3 cellular contexts compared by ENCODE assay signal in genomic region chr15:40269604-40270003, GRCh38.
TF ChIP-seq lines count a peak whose summit lies in the region.

No MANE protein-coding gene starts in this region.

TF ChIP-seq in HEK293, 187 proteins besides CTCF, POLR2A, EP300 and RAD21:
- TF ChIP-seq ZNF600 (tag by site-specific recombination; IDR thresholded peaks at IDR 0.05) (peak; percentile 74), OSR2 (tag by site-specific recombination; IDR thresholded peaks at IDR 0.05) (peak; percentile 12; the same call in 1 of the 2 replicates), ZNF416 (tag by site-specific recombination; IDR thresholded peaks at IDR 0.05) (no peak)
- TF ChIP-seq, protein P1, sequence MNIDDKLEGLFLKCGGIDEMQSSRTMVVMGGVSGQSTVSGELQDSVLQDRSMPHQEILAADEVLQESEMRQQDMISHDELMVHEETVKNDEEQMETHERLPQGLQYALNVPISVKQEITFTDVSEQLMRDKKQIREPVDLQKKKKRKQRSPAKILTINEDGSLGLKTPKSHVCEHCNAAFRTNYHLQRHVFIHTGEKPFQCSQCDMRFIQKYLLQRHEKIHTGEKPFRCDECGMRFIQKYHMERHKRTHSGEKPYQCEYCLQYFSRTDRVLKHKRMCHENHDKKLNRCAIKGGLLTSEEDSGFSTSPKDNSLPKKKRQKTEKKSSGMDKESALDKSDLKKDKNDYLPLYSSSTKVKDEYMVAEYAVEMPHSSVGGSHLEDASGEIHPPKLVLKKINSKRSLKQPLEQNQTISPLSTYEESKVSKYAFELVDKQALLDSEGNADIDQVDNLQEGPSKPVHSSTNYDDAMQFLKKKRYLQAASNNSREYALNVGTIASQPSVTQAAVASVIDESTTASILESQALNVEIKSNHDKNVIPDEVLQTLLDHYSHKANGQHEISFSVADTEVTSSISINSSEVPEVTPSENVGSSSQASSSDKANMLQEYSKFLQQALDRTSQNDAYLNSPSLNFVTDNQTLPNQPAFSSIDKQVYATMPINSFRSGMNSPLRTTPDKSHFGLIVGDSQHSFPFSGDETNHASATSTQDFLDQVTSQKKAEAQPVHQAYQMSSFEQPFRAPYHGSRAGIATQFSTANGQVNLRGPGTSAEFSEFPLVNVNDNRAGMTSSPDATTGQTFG (tag by site-specific recombination; IDR thresholded peaks at IDR 0.05; ENCODE audit: borderline replicate concordance): no peak
- TF ChIP-seq, protein P2, sequence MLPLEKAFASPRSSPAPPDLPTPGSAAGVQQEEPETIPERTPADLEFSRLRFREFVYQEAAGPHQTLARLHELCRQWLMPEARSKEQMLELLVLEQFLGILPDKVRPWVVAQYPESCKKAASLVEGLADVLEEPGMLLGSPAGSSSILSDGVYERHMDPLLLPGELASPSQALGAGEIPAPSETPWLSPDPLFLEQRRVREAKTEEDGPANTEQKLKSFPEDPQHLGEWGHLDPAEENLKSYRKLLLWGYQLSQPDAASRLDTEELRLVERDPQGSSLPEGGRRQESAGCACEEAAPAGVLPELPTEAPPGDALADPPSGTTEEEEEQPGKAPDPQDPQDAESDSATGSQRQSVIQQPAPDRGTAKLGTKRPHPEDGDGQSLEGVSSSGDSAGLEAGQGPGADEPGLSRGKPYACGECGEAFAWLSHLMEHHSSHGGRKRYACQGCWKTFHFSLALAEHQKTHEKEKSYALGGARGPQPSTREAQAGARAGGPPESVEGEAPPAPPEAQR (tag by site-specific recombination; IDR thresholded peaks at IDR 0.05): no peak

TF ChIP-seq in WTC11, 78 proteins besides CTCF, POLR2A, EP300 and RAD21:
- no peak for TF ChIP-seq SP1 (CRISPR knock-in tag; conservative IDR thresholded peaks at IDR 0.05)
- TF ChIP-seq GABPB1 (CRISPR knock-in tag; IDR thresholded peaks at IDR 0.05): no peak
- no peak for TF ChIP-seq ZNF671 (CRISPR knock-in tag; IDR thresholded peaks at IDR 0.05)
- TF ChIP-seq, protein P3, sequence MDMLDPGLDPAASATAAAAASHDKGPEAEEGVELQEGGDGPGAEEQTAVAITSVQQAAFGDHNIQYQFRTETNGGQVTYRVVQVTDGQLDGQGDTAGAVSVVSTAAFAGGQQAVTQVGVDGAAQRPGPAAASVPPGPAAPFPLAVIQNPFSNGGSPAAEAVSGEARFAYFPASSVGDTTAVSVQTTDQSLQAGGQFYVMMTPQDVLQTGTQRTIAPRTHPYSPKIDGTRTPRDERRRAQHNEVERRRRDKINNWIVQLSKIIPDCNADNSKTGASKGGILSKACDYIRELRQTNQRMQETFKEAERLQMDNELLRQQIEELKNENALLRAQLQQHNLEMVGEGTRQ (CRISPR knock-in tag; IDR thresholded peaks at IDR 0.05): no peak
- no peak for TF ChIP-seq ZNF512 (CRISPR knock-in tag; IDR thresholded peaks at IDR 0.05; ENCODE audit: borderline replicate concordance)
- no peak for TF ChIP-seq ZNF138 (CRISPR knock-in tag; conservative IDR thresholded peaks at IDR 0.05)
- no peak for TF ChIP-seq MXD4 (CRISPR knock-in tag; IDR thresholded peaks at IDR 0.05; ENCODE audit: borderline replicate concordance)
- TF ChIP-seq E2F4 (CRISPR knock-in tag; IDR thresholded peaks at IDR 0.05; ENCODE audit: borderline replicate concordance, low read depth): no peak
- TF ChIP-seq NR1H2 (CRISPR knock-in tag; IDR thresholded peaks at IDR 0.05): no peak
- TF ChIP-seq, protein P4, sequence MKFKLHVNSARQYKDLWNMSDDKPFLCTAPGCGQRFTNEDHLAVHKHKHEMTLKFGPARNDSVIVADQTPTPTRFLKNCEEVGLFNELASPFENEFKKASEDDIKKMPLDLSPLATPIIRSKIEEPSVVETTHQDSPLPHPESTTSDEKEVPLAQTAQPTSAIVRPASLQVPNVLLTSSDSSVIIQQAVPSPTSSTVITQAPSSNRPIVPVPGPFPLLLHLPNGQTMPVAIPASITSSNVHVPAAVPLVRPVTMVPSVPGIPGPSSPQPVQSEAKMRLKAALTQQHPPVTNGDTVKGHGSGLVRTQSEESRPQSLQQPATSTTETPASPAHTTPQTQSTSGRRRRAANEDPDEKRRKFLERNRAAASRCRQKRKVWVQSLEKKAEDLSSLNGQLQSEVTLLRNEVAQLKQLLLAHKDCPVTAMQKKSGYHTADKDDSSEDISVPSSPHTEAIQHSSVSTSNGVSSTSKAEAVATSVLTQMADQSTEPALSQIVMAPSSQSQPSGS (CRISPR knock-in tag; IDR thresholded peaks at IDR 0.05; ENCODE audit: borderline replicate concordance, low read depth): no peak
- no peak for TF ChIP-seq ZNF416 (CRISPR knock-in tag; IDR thresholded peaks at IDR 0.05)
- TF ChIP-seq HMGA2 (CRISPR knock-in tag; IDR thresholded peaks at IDR 0.05): no peak
- TF ChIP-seq GTF2I (CRISPR knock-in tag; conservative IDR thresholded peaks at IDR 0.05): no peak
- TF ChIP-seq FOXJ3 (CRISPR knock-in tag; IDR thresholded peaks at IDR 0.05; ENCODE audit: borderline replicate concordance): no peak
TF ChIP-seq in WTC11: peak in this region for 0.

TF ChIP-seq in HepG2, 621 proteins besides CTCF, POLR2A, EP300 and RAD21:
- no peak for TF ChIP-seq ARID2 (CRISPR knock-in tag; IDR thresholded peaks at IDR 0.05; ENCODE audit: borderline replicate concordance)
- no peak for TF ChIP-seq FLYWCH1 (CRISPR knock-in tag; IDR thresholded peaks at IDR 0.05)
- TF ChIP-seq JUND (CRISPR knock-in tag; IDR thresholded peaks at IDR 0.05): no peak
TF ChIP-seq in HepG2: peak in this region for 0.
